ENCODE assay signal across 10 cellular contexts in the genomic region with DNA sequence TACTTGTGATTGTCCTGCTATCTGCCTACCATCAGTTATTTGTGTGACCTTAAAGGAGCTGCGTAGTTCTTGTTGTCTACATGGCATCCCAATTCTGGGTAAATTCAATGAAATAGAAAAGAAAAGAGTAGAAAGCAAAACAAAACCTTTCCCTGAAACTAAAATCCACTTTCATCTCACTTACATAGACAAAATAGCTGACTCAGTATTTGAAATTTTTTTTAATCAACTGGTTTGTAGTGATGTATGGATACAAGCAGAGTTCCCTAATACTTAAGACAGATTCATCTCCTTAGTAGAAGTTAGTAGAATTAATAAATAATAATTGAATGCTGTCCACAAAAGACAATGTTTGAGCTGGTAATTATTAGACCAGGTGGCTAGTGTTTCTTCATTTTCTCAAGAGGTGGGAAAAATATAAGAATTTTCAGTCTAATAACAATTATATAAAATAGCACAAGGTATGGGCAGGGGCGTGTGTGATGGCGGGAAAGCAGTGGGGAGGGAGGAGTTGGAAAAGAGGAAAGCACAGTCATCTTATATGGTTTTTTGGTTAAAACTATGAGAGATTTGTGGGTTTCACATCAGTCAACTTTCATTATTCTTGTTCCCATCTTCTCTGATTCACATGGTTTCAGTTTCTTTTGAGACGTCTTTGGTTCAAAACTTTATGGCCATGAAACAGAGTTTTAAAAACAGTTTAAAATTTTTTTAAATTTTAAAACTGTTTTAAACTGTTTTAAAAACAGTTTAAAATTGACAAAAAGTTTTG.
DNase-seq lines count a peak whose midpoint lies in the region; ATAC-seq, FAIRE-seq and TF ChIP-seq lines count a peak whose summit lies in the region.
"Had no signal": no experiment of that assay in that cellular context is flagged by ENCODE, and none has a peak within 500 bp of the region (broad histone marks: within the 10 kb centered on the region; RNA-seq: fewer than 3 reads in every experiment).

No MANE protein-coding gene starts in this region.

- H3K27me3 Mint-ChIP-seq in activated naive CD4-positive, alpha-beta T cell treated with anti-CD3 and anti-CD28 coated beads, Interleukin-2, amount 10 ng/mL, durations not matched to agents 7 days and 5 days: peaks cover 8% of the 10 kb centered on the region

- no peak for TF ChIP-seq CTCF in GM06990 (IDR thresholded peaks at IDR 0.05; ENCODE audit: insufficient read depth, low read length, poor library complexity, severe bottlenecking)

- ATAC-seq in GM19397 (IDR thresholded peaks at IDR 0.05; ENCODE audit: unreplicated experiment) (peak; percentile 78), HG03103 (IDR thresholded peaks at IDR 0.05; ENCODE audit: low read depth, unreplicated experiment) (peak; percentile 96)

- peaks cover 19% of the 10 kb centered on the region for H3K4me1 Mint-ChIP-seq in activated naive CD4-positive, alpha-beta T cell treated with anti-CD3 and anti-CD28 coated beads, Interleukin-2, amount 10 ng/mL, durations not matched to agents 7 days and 5 days

- peak overlapping the region; percentile 33 for H3K27ac Mint-ChIP-seq in activated naive CD4-positive, alpha-beta T cell treated with anti-CD3 and anti-CD28 coated beads, Interleukin-2, amount 10 ng/mL, durations not matched to agents 7 days and 5 days

- DNase-seq in GM06990 (ENCODE audit: extremely low read depth, insufficient read length) (peak; percentile 46), NCI-H1694 treated with DMSO at 0.1 percent for 48 hours (lab: John Stamatoyannopoulos, UW) (no peak), GM12892 (ENCODE audit: insufficient read length) (no peak), ecto neural progenitor cell (ENCODE audit: low spot score) (no peak)
- DNase-seq in activated naive CD4-positive, alpha-beta T cell treated with anti-CD3 and anti-CD28 coated beads, Interleukin-2, amount 10 ng/mL, durations not matched to agents 7 days and 5 days: peak; percentile 29
- no peak for DNase-seq in activated CD4-positive, CD25-positive, alpha-beta regulatory T cell treated with anti-CD3 and anti-CD28 coated beads, Interleukin-2, amount 50 U/mL, for 72 hours

- FAIRE-seq in GM12892 (lab: Jason Lieb, UNC): no peak
- FAIRE-seq: D721Med, endometrium had no signal

- no peak overlapping the region for H3K4me3 ChIP-seq in GM06990 (replicated peaks; ENCODE audit: low read depth, low read length)

- no peaks in the 10 kb centered on the region for H3K36me3 Mint-ChIP-seq in activated naive CD4-positive, alpha-beta T cell treated with anti-CD3 and anti-CD28 coated beads, Interleukin-2, amount 10 ng/mL, durations not matched to agents 7 days and 5 days

- no peaks in the 10 kb centered on the region for H3K27me3 ChIP-seq in GM06990 (replicated peaks; ENCODE audit: control insufficient read depth, insufficient read depth, low read length)

- CTCF ChIA-PET in activated naive CD4-positive, alpha-beta T cell treated with anti-CD3 and anti-CD28 coated beads, Interleukin-2, amount 10 ng/mL, durations not matched to agents 7 days and 5 days (lab: Charles Lee): interaction anchor here (1.2 kb wide), 1 partner anchor 272 kb away, joined by 4 read pairs; no protein-coding TSS in a partner anchor

- H3K36me3 ChIP-seq in GM06990 (ENCODE audit: control insufficient read depth, insufficient read depth, low read length): no peaks in the 10 kb centered on the region

- no peak for TF ChIP-seq POLR2A in GM12892 (IDR thresholded peaks at IDR 0.05; ENCODE audit: low read depth, low read length)

- H3K4me3 Mint-ChIP-seq in activated naive CD4-positive, alpha-beta T cell treated with anti-CD3 and anti-CD28 coated beads, Interleukin-2, amount 10 ng/mL, durations not matched to agents 7 days and 5 days: no peak overlapping the region

- no peaks in the 10 kb centered on the region for H3K9me3 Mint-ChIP-seq in activated naive CD4-positive, alpha-beta T cell treated with anti-CD3 and anti-CD28 coated beads, Interleukin-2, amount 10 ng/mL, durations not matched to agents 7 days and 5 days

Comparison
In these comparisons a context has a peak if more than half of its experiments do, and no peak if none do; other contexts are left out.
1. DNase-seq: peak in GM06990 (single experiment) and activated naive CD4-positive, alpha-beta T cell treated with anti-CD3 and anti-CD28 coated beads, Interleukin-2, amount 10 ng/mL, durations not matched to agents 7 days and 5 days (single experiment); none in NCI-H1694 treated with DMSO at 0.1 percent for 48 hours (single experiment), activated CD4-positive, CD25-positive, alpha-beta regulatory T cell treated with anti-CD3 and anti-CD28 coated beads, Interleukin-2, amount 50 U/mL, for 72 hours (single experiment), GM12892 (single experiment) and ecto neural progenitor cell (single experiment).